ENCODE assay signal across 26 cellular contexts in the genomic region with DNA sequence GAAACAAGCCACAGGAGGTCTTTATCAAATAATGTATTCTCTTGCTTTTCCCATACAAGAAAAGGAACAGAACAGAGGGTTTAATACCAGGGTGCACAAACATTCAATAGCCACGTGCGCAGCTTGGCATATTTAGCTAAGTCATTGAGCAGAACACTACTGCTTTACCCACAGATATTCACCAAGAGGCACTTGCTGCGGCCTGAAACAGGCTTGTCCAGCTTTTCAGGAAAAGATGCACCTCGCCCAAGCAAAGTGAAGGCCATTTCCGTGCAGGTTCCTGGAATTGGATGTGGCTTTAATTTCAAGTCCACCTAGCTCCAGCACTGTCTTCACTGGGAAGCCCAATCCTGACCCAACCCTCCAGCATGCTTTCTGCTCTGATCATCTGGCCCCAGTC. TPM values are rescaled to one million over a fixed set of nuclear protein-coding genes. Genes with fewer than 3 reads are reported as not detected.
DNase-seq lines count a peak whose midpoint lies in the region; ATAC-seq and TF ChIP-seq lines count a peak whose summit lies in the region.
"Had no signal": no experiment of that assay in that cellular context is flagged by ENCODE, and none has a peak within 500 bp of the region (broad histone marks: within the 10 kb centered on the region; RNA-seq: fewer than 3 reads in every experiment).

No MANE protein-coding gene starts in this region.

- H2AFZ ChIP-seq in GM23338 (no peak overlapping the region), PC-9 (no peak overlapping the region)

- H3K9me3 Mint-ChIP-seq in GM23338 = no peaks in the 10 kb centered on the region
- H3K9me3 Mint-ChIP-seq in effector memory CD8-positive, alpha-beta T cell = no peaks in the 10 kb centered on the region
- H3K9me3 Mint-ChIP-seq: CD8-positive, alpha-beta memory T cell; IgD-negative memory B cell had no signal

- DNase-seq in GM23338 (ENCODE audit: low spot score) (no peak), PC-9 (peak; percentile 35 to 43), esophagus squamous epithelium (lab: John Stamatoyannopoulos, UW) (no peak), upper lobe of right lung (no peak), dermis blood vessel endothelial cell (no peak), left ventricle myocardium superior (no peak)
- DNase-seq in effector memory CD8-positive, alpha-beta T cell = no peak
- DNase-seq: C1 segment of cervical spinal cord; CD8-positive, alpha-beta memory T cell; DMS 273 treated with DMSO at 0.1 percent for 48 hours; DMS79; EL; GDM1; NCI-H1092; NCI-H1417 treated with DMSO at 0.1 percent for 48 hours; NCI-H1694 treated with DMSO at 0.1 percent for 48 hours; NCI-H2081; NCI-H2227 treated with DMSO at 0.1 percent for 48 hours; NCI-H510A; Peyer's patch; SHP77 treated with DMSO at 0.1 percent for 48 hours had no signal

- H3K4me3 ChIP-seq in GM23338 = no peak overlapping the region
- no peak overlapping the region for H3K4me3 ChIP-seq in PC-9
- H3K4me3 ChIP-seq in esophagus squamous epithelium = no peak overlapping the region
- H3K4me3 ChIP-seq in upper lobe of right lung = no peak overlapping the region
- H3K4me3 ChIP-seq: A549, GM12878, Peyer's patch had no signal

- H3K4me1 Mint-ChIP-seq in GM23338 = peaks cover 14% of the 10 kb centered on the region
- peaks cover 26 to 43% of the 10 kb centered on the region in 2 donors for H3K4me1 Mint-ChIP-seq in effector memory CD8-positive, alpha-beta T cell (ENCODE audit: low read depth in 2 of 2)

- H3K4me2 ChIP-seq in GM23338 = no peak overlapping the region
- H3K4me2 ChIP-seq in PC-9 = no peak overlapping the region
- H3K4me2 ChIP-seq: A549, KMS-11 had no signal

- TF ChIP-seq CTCF in GM23338 (conservative IDR thresholded peaks at IDR 0.05; ENCODE audit: low read depth in 2 of 2) (no peak), PC-9 (conservative IDR thresholded peaks at IDR 0.05) (no peak), esophagus squamous epithelium (IDR thresholded peaks at IDR 0.05) (no peak), upper lobe of right lung (IDR thresholded peaks at IDR 0.05) (no peak)

- H3K9me2 ChIP-seq in GM23338 (ENCODE audit: insufficient read depth) = no peaks in the 10 kb centered on the region
- no peaks in the 10 kb centered on the region for H3K9me2 ChIP-seq in PC-9 (ENCODE audit: insufficient read depth)

- H3K9me3 ChIP-seq in PC-9 (ENCODE audit: insufficient read depth, low read depth) = no peaks in the 10 kb centered on the region
- no peaks in the 10 kb centered on the region for H3K9me3 ChIP-seq in esophagus squamous epithelium
- H3K9me3 ChIP-seq in upper lobe of right lung = no peaks in the 10 kb centered on the region
- H3K9me3 ChIP-seq: A549, Peyer's patch had no signal

- H3K27ac ChIP-seq in GM23338 (ENCODE audit: low read depth) (no peak overlapping the region), PC-9 (no peak overlapping the region), esophagus squamous epithelium (peak overlapping the region in 3 of 4 donors; percentile 47 to 68 (median 56)), upper lobe of right lung (no peak overlapping the region)
- H3K27ac ChIP-seq: A549, HL-60, KMS-11, Peyer's patch had no signal

- H3K27ac Mint-ChIP-seq in GM23338 = peak overlapping the region; percentile 40; the same call in 1 of the 2 replicates
- H3K27ac Mint-ChIP-seq in effector memory CD8-positive, alpha-beta T cell = no peak overlapping the region
- H3K27ac Mint-ChIP-seq: CD8-positive, alpha-beta memory T cell; IgD-negative memory B cell had no signal

- H4K20me1 ChIP-seq in GM23338 (replicated peaks; ENCODE audit: insufficient read depth) (peaks cover 48% of the 10 kb centered on the region), PC-9 (ENCODE audit: insufficient read depth) (0 out of 2 replicates have a peak, but pooled peaks cover 4% of the 10 kb centered on the region)

- H3K36me3 ChIP-seq in GM23338 (ENCODE audit: insufficient read depth) = no peaks in the 10 kb centered on the region
- peaks cover 4% of the 10 kb centered on the region for H3K36me3 ChIP-seq in PC-9 (ENCODE audit: low read depth)
- peaks cover 4 to 58% (median 4%) of the 10 kb centered on the region in 3 donors for H3K36me3 ChIP-seq in esophagus squamous epithelium
- peaks cover 27% of the 10 kb centered on the region for H3K36me3 ChIP-seq in upper lobe of right lung

- intact Hi-C loops in PC-9 (cut with micrococcal nuclease; ENCODE audit: unreplicated experiment) (no loop called here), esophagus squamous epithelium (cut with DNase I) (no loop called here), upper lobe of right lung (cut with DNase I) (no loop called here), left ventricle myocardium superior (cut with micrococcal nuclease) (no loop called here)

- TF ChIP-seq POLR2A in esophagus squamous epithelium (IDR thresholded peaks at IDR 0.05) = no peak

- H3K27me3 Mint-ChIP-seq in GM23338 (ENCODE audit: insufficient read depth, low read depth, poor library complexity) = no peaks in the 10 kb centered on the region
- no peaks in the 10 kb centered on the region for H3K27me3 Mint-ChIP-seq in effector memory CD8-positive, alpha-beta T cell
- H3K27me3 Mint-ChIP-seq: CD8-positive, alpha-beta memory T cell; IgD-negative memory B cell had no signal

- POLR2A ChIA-PET in PC-9 (lab: Charles Lee; ENCODE audit: unreplicated experiment) = interaction anchor here (0.5 to 0.6 kb wide), 2 partner anchors 17 to 923 kb away, joined by 4 to 6 read pairs; no protein-coding TSS in a partner anchor

- CTCF ChIA-PET in PC-9 (lab: Charles Lee) = no interaction called here

- 59 to 60% methylated on average over 5 of the region's 5 CpGs for WGBS in esophagus squamous epithelium, 2 donors

- H3F3A ChIP-seq in GM23338 (replicated peaks; ENCODE audit: low read depth) (no peaks in the 10 kb centered on the region), PC-9 (ENCODE audit: insufficient read depth, low read depth) (peaks cover 27% of the 10 kb centered on the region)

- no peaks in the 10 kb centered on the region; the same call in 2 of the 3 replicates for H3K36me3 Mint-ChIP-seq in GM23338 (ENCODE audit: low read depth)
- H3K36me3 Mint-ChIP-seq in effector memory CD8-positive, alpha-beta T cell (ENCODE audit: insufficient read depth) = peaks cover 2% of the 10 kb centered on the region
- H3K36me3 Mint-ChIP-seq: IgD-negative memory B cell had no signal

- H3K4me3 Mint-ChIP-seq in GM23338 = no peak overlapping the region
- no peak overlapping the region for H3K4me3 Mint-ChIP-seq in effector memory CD8-positive, alpha-beta T cell
- H3K4me3 Mint-ChIP-seq: CD8-positive, alpha-beta memory T cell; IgD-negative memory B cell had no signal

- H3K79me2 ChIP-seq in GM23338 (replicated peaks; ENCODE audit: insufficient read depth) (peaks cover 52% of the 10 kb centered on the region), PC-9 (ENCODE audit: low read depth) (peaks cover 82% of the 10 kb centered on the region)

- H3K27me3 ChIP-seq in GM23338 (ENCODE audit: insufficient read depth) (no peaks in the 10 kb centered on the region), PC-9 (ENCODE audit: insufficient read depth, low read depth) (no peaks in the 10 kb centered on the region), esophagus squamous epithelium (no peaks in the 10 kb centered on the region), upper lobe of right lung (no peaks in the 10 kb centered on the region)
- H3K27me3 ChIP-seq: Peyer's patch had no signal

- no TSS peak for BruUV-seq in PC-9 (replicated peaks; lab: Mats Ljungman, UMichigan)

- ATAC-seq in GM23338 = no peak
- peak; percentile 18 for ATAC-seq in upper lobe of right lung
- ATAC-seq in effector memory CD8-positive, alpha-beta T cell (replicated peaks) = no peak
- no peak for ATAC-seq in left ventricle myocardium superior
- ATAC-seq: A549, GM12878 had no signal

- H3K4me1 ChIP-seq in GM23338 (ENCODE audit: insufficient read depth) (no peaks in the 10 kb centered on the region), PC-9 (replicated peaks; ENCODE audit: insufficient read depth) (peaks cover 59% of the 10 kb centered on the region), esophagus squamous epithelium (peaks cover 6 to 85% (median 14%) of the 10 kb centered on the region in 3 donors), upper lobe of right lung (peaks cover 53% of the 10 kb centered on the region)
- H3K4me1 ChIP-seq: A549, Peyer's patch had no signal

TF ChIP-seq in GM23338, 12 proteins besides CTCF, POLR2A, EP300 and RAD21 (continues in another document):
- TF ChIP-seq EZH2phosphoT487 (IDR thresholded peaks at IDR 0.05; ENCODE audit: unreplicated experiment) (no peak), ZNF331 (CRISPR knock-in tag; IDR thresholded peaks at IDR 0.05; ENCODE audit: low read depth) (no peak), STAT1 (IDR thresholded peaks at IDR 0.05; ENCODE audit: unreplicated experiment) (no peak), EZH2 (IDR thresholded peaks at IDR 0.05; ENCODE audit: low read depth, unreplicated experiment) (no peak), CREB1 (CRISPR knock-in tag; IDR thresholded peaks at IDR 0.05; ENCODE audit: low read depth) (no peak), ZNF114 (CRISPR knock-in tag; IDR thresholded peaks at IDR 0.05) (no peak)

RNA-seq across cellular contexts. Expression of gene ZDHHC3, which starts 17.6 kb away (rescaled TPM):
- total RNA-seq in GM23338 (2014; rRNA removed; shearing (Covaris generic)) = 71.7 and 84.2 TPM in 2 replicates
- polyA plus RNA-seq in GM23338 (2016; fragmentation: Nextera tagmentation; extraction: Ambion mirVana) = 27.5 and 28.9 TPM in 2 replicates
- total RNA-seq in PC-9 (2021) = 107 and 118 TPM in 2 replicates
- 10 to 100 TPM; 64.6 to 93.8 (median 73.0) TPM for total RNA-seq in esophagus squamous epithelium
- 125 TPM for total RNA-seq in upper lobe of right lung
- total RNA-seq in dermis blood vessel endothelial cell = 69.4 and 98.2 TPM in 2 replicates
- 39.1 TPM for total RNA-seq in left ventricle myocardium superior

RNA-seq across cellular contexts. Expression of gene EXOSC7, which starts 17.6 kb away (rescaled TPM):
- 84.8 and 99.4 TPM in 2 replicates for total RNA-seq in GM23338 (2014; rRNA removed; shearing (Covaris generic))
- 114 and 120 TPM in 2 replicates for polyA plus RNA-seq in GM23338 (2016; fragmentation: Nextera tagmentation; extraction: Ambion mirVana)
- 56.2 and 58.0 TPM in 2 replicates for total RNA-seq in PC-9 (2021)
- 10 to 100 TPM; 28.8 to 59.9 (median 47.6) TPM for total RNA-seq in esophagus squamous epithelium
- total RNA-seq in upper lobe of right lung = 36.2 TPM
- 39.1 and 50.4 TPM in 2 replicates for total RNA-seq in dermis blood vessel endothelial cell
- total RNA-seq in left ventricle myocardium superior = 25.0 TPM

Comparison
In these comparisons a context has a peak if more than half of its experiments do, and no peak if none do; other contexts are left out.
1. DNase-seq: peak in PC-9 (2 of 2); none in GM23338 (single experiment), esophagus squamous epithelium (single experiment), upper lobe of right lung (single experiment), dermis blood vessel endothelial cell (single experiment), effector memory CD8-positive, alpha-beta T cell (0 of 3) and left ventricle myocardium superior (single experiment).
2. H3K27ac ChIP-seq: peak in esophagus squamous epithelium (3 of 4); none in GM23338 (single experiment), PC-9 (single experiment) and upper lobe of right lung (single experiment).